Comparison of ENCODE assay signal across 8 cellular contexts in genomic region chr12:53624956-53625355, GRCh38. TPM values are rescaled to one million over a fixed set of nuclear protein-coding genes. Genes with fewer than 3 reads are reported as not detected.
DNase-seq lines count a peak whose midpoint lies in the region; ATAC-seq, FAIRE-seq and TF ChIP-seq lines count a peak whose summit lies in the region.

No MANE protein-coding gene starts in this region.

- no peak for FAIRE-seq in H54 (lab: Jason Lieb, UNC)

- no peaks in the 10 kb centered on the region for H3K9me3 Mint-ChIP-seq in activated naive CD4-positive, alpha-beta T cell treated with anti-CD3 and anti-CD28 coated beads, Interleukin-2, amount 50 U/mL, for 72 hours

- H3K27ac ChIP-seq in substantia nigra (ENCODE audit: low read depth, low read length, poor library complexity, severe bottlenecking), result peak overlapping the region; percentile 97

- no peak for ATAC-seq in activated naive CD4-positive, alpha-beta T cell treated with anti-CD3 and anti-CD28 coated beads, Interleukin-2, amount 50 U/mL, for 72 hours
- ATAC-seq in HG02970 (IDR thresholded peaks at IDR 0.05; ENCODE audit: low FRiP score, unreplicated experiment), result no peak

- H3K27ac Mint-ChIP-seq in activated naive CD4-positive, alpha-beta T cell treated with anti-CD3 and anti-CD28 coated beads, Interleukin-2, amount 50 U/mL, for 72 hours, result peak overlapping the region; percentile 94 to 99

- TF ChIP-seq POLR2A in H54 (IDR thresholded peaks at IDR 0.05; ENCODE audit: low read depth, low read length), result no peak

- DNase-seq in NCI-H82 (lab: John Stamatoyannopoulos, UW) (peak; percentile 43), NCI-H82 treated with DMSO at 0.1 percent for 48 hours (lab: John Stamatoyannopoulos, UW; ENCODE audit: unreplicated experiment) (no peak), inferior parietal cortex (ENCODE audit: extremely low spot score) (peak; percentile 13), substantia nigra (lab: John Stamatoyannopoulos, UW) (peak in 2 of 49 donors; percentile 13 to 28), H54 (ENCODE audit: insufficient read length, low spot score) (no peak), D341Med (ENCODE audit: low spot score) (no peak)
- no peak for DNase-seq in activated naive CD4-positive, alpha-beta T cell treated with anti-CD3 and anti-CD28 coated beads, Interleukin-2, amount 50 U/mL, for 72 hours (ENCODE audit: low spot score in 2 of 2)

- peaks cover 6 to 11% of the 10 kb centered on the region in 2 donors for H3K36me3 Mint-ChIP-seq in activated naive CD4-positive, alpha-beta T cell treated with anti-CD3 and anti-CD28 coated beads, Interleukin-2, amount 50 U/mL, for 72 hours

RNA-seq across cellular contexts. Expression of gene ATF7, which starts 1.2 kb away (rescaled TPM):
- 10 to 100 TPM; 25.0 to 30.1 TPM for total RNA-seq in activated naive CD4-positive, alpha-beta T cell treated with anti-CD3 and anti-CD28 coated beads, Interleukin-2, amount 50 U/mL, for 72 hours

RNA-seq across cellular contexts. Expression of gene ATP5MC2, which starts 50.9 kb away (rescaled TPM):
- 100 to 1,000 TPM; 319 to 327 TPM for total RNA-seq in activated naive CD4-positive, alpha-beta T cell treated with anti-CD3 and anti-CD28 coated beads, Interleukin-2, amount 50 U/mL, for 72 hours

Comparison
In these comparisons a context has a peak if more than half of its experiments do, and no peak if none do; other contexts are left out.
1. DNase-seq: peak in NCI-H82 (single experiment) and inferior parietal cortex (single experiment); none in NCI-H82 treated with DMSO at 0.1 percent for 48 hours (single experiment), activated naive CD4-positive, alpha-beta T cell treated with anti-CD3 and anti-CD28 coated beads, Interleukin-2, amount 50 U/mL, for 72 hours (0 of 2), H54 (single experiment) and D341Med (single experiment).